In the genomic region with DNA sequence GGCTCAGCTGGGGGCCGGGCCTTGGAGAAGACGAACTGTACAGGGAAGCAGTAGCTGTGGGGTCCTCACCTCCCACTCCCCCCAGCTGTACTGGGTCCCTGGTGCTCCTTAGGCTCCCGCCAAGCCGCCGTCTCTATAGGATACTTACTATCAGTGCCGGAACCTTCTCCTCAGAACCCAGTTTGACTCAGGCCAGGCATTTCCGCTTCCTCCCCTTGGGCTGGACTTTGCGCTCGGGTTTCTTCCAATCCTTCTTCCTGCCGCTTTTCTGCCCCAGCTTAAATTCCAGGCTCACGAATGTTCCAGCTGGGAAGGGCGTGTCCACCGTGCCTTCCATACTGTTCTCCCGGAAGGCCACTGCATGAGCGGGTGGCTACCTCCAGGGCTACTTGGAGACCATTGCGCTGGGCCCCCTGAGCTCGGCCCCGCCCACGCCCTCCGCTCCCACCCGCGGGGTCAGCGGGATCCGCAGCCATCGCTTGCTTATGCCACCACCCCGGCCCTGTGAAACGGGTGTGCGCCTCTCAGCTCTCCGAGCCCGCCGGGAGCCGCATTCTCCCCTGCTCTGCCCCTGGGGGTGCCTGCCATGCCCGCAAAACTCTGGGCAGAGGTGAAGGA, we compare ENCODE assay signal across 33 cellular contexts.
"Had no signal": no experiment of that assay in that cellular context is flagged by ENCODE, and none has a peak within 500 bp of the region (broad histone marks: within the 10 kb centered on the region; RNA-seq: fewer than 3 reads in every experiment).

No MANE protein-coding gene starts in this region.

- H3K4me3 ChIP-seq: heart left ventricle, ovary, prostate gland, skin epidermis, thoracic aorta had no signal

- H3K4me3 Mint-ChIP-seq: activated CD4-positive, alpha-beta memory T cell treated with anti-CD3 and anti-CD28 coated beads, Interleukin-2, amount 10 ng/mL, durations not matched to agents 7 days and 5 days; activated CD4-positive, alpha-beta T cell treated with anti-CD3 and anti-CD28 coated beads, Interleukin-2, amount 10 ng/mL, durations not matched to agents 7 days and 5 days; activated T-cell treated with anti-CD3 and anti-CD28 coated beads, Interleukin-2, amount 50 U/mL, for 4 hours; activated T-helper 17 cell treated with anti-CD3 and anti-CD28 coated beads, Interleukin-2, amount 50 U/mL, for 72 hours; effector memory CD8-positive, alpha-beta T cell; immature natural killer cell; nephron; type B pancreatic cell had no signal

- H3K36me3 Mint-ChIP-seq: type B pancreatic cell had no signal

- ATAC-seq: activated CD4-positive, CD25-positive, alpha-beta regulatory T cell treated with anti-CD3 and anti-CD28 coated beads, Interleukin-2, amount 50 U/mL, for 24 hours; activated T-cell treated with anti-CD3 and anti-CD28 coated beads, Interleukin-2, amount 50 U/mL, for 4 hours; activated T-helper 17 cell treated with anti-CD3 and anti-CD28 coated beads, Interleukin-2, amount 50 U/mL, for 72 hours; effector memory CD8-positive, alpha-beta T cell; heart left ventricle; left colon; sciatic nerve; stimulated activated naive CD8-positive, alpha-beta T cell treated with anti-CD3 and anti-CD28 coated beads, Interleukin-15, Interleukin-2, amounts not matched to agents 100 U/mL and 50 U/mL, for 24 hours had no signal

- DNase-seq: activated CD4-positive, alpha-beta memory T cell treated with anti-CD3 and anti-CD28 coated beads, Interleukin-2, amount 10 ng/mL, durations not matched to agents 7 days and 5 days; activated CD4-positive, alpha-beta T cell treated with anti-CD3 and anti-CD28 coated beads, Interleukin-2, amount 10 ng/mL, durations not matched to agents 7 days and 5 days; activated CD8-positive, alpha-beta memory T cell treated with anti-CD3 and anti-CD28 coated beads, Interleukin-2, amount 50 U/mL, for 48 hours; activated gamma-delta T cell treated with Interleukin-2 at 50 U/mL for 16 hours; activated naive CD4-positive, alpha-beta T cell treated with anti-CD3 and anti-CD28 coated beads, Interleukin-2, amount 50 U/mL, for 16 hours; activated T-cell treated with anti-CD3 and anti-CD28 coated beads, Interleukin-2, amount 50 U/mL, for 4 hours; amniotic stem cell; brain microvascular endothelial cell; cortex of kidney; effector memory CD8-positive, alpha-beta T cell; foreskin fibroblast; heart left ventricle; hypothalamus; immature natural killer cell; kidney; left colon; mammary epithelial cell; ovary; retina; stimulated activated CD4-positive, alpha-beta T cell treated with anti-CD3 and anti-CD28 coated beads, Interleukin-12 subunit alpha, Interleukin-12 subunit beta, amount 100 ng/mL, for 4 hours; stimulated activated CD4-positive, alpha-beta T cell treated with anti-CD3 and anti-CD28 coated beads, Interleukin-4, amount 100 ng/mL, for 1 hour; stimulated activated naive CD8-positive, alpha-beta T cell treated with anti-CD3 and anti-CD28 coated beads, Interleukin-15, Interleukin-2, amounts not matched to agents 100 U/mL and 50 U/mL, for 24 hours; T1000; WERI-Rb-1 had no signal

- H3K9me3 ChIP-seq: neutrophil, ovary, prostate gland, thoracic aorta had no signal

- H3K4me1 Mint-ChIP-seq: activated CD4-positive, alpha-beta memory T cell treated with anti-CD3 and anti-CD28 coated beads, Interleukin-2, amount 10 ng/mL, durations not matched to agents 7 days and 5 days; activated CD4-positive, alpha-beta T cell treated with anti-CD3 and anti-CD28 coated beads, Interleukin-2, amount 10 ng/mL, durations not matched to agents 7 days and 5 days; activated T-helper 17 cell treated with anti-CD3 and anti-CD28 coated beads, Interleukin-2, amount 50 U/mL, for 72 hours; immature natural killer cell; nephron had no signal

- H3K36me3 ChIP-seq: brain microvascular endothelial cell, heart left ventricle, neutrophil, ovary, prostate gland, thoracic aorta, WERI-Rb-1 had no signal

- H3K27me3 Mint-ChIP-seq: activated CD4-positive, alpha-beta memory T cell treated with anti-CD3 and anti-CD28 coated beads, Interleukin-2, amount 10 ng/mL, durations not matched to agents 7 days and 5 days; activated CD4-positive, alpha-beta T cell treated with anti-CD3 and anti-CD28 coated beads, Interleukin-2, amount 10 ng/mL, durations not matched to agents 7 days and 5 days; activated T-helper 17 cell treated with anti-CD3 and anti-CD28 coated beads, Interleukin-2, amount 50 U/mL, for 72 hours; effector memory CD8-positive, alpha-beta T cell; type B pancreatic cell had no signal

- H3K4me1 ChIP-seq: heart left ventricle, prostate gland had no signal

- H3K27me3 ChIP-seq: brain microvascular endothelial cell, heart left ventricle, neutrophil, ovary had no signal

- H3K27ac ChIP-seq: brain microvascular endothelial cell, heart left ventricle, neutrophil, ovary, prostate gland, skin epidermis, thoracic aorta, WERI-Rb-1 had no signal

- H3K27ac Mint-ChIP-seq: activated CD4-positive, alpha-beta memory T cell treated with anti-CD3 and anti-CD28 coated beads, Interleukin-2, amount 10 ng/mL, durations not matched to agents 7 days and 5 days; activated CD4-positive, alpha-beta T cell treated with anti-CD3 and anti-CD28 coated beads, Interleukin-2, amount 10 ng/mL, durations not matched to agents 7 days and 5 days; activated T-helper 17 cell treated with anti-CD3 and anti-CD28 coated beads, Interleukin-2, amount 50 U/mL, for 72 hours; effector memory CD8-positive, alpha-beta T cell; immature natural killer cell; nephron; type B pancreatic cell had no signal
